20 cellular contexts compared by ENCODE assay signal in the genomic region with DNA sequence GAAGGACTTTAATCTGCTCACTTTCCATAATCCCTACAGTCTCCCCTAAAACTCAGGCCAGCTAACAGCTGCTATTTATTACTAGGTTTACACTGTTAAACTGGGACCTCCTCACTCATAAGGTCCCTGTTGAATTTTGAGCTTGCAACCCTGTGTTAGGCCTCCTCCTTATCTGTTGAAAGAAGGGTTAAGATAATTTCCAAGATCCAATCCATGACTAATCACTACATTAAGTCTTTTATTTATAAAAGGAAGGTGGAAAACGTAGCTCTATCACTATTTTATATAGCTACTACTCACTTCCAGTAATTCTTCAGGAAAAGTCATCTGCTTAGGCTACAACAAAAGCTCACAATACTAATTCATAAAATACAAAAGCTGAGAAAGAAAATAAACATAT.
"Had no signal": no experiment of that assay in that cellular context is flagged by ENCODE, and none has a peak within 500 bp of the region (broad histone marks: within the 10 kb centered on the region; RNA-seq: fewer than 3 reads in every experiment).

No MANE protein-coding gene starts in this region.

- H3K4me3 ChIP-seq: esophagus muscularis mucosa, gastrocnemius medialis, left ventricle myocardium inferior, psoas muscle, testis, upper lobe of right lung had no signal

- H3K27ac Mint-ChIP-seq: activated CD8-positive, alpha-beta memory T cell treated with anti-CD3 and anti-CD28 coated beads, Interleukin-2, amount 10 ng/mL, durations not matched to agents 7 days and 5 days; activated naive CD8-positive, alpha-beta T cell; activated T-cell treated with anti-CD3 and anti-CD28 coated beads, Interleukin-2, amount 50 U/mL, for 24 hours; memory B cell; nephron progenitor cell had no signal

- H3K9me3 Mint-ChIP-seq: activated T-cell treated with anti-CD3 and anti-CD28 coated beads, Interleukin-2, amount 50 U/mL, for 24 hours; memory B cell; nephron progenitor cell had no signal

- H3K27me3 ChIP-seq: esophagus muscularis mucosa, gastrocnemius medialis, testis, upper lobe of right lung had no signal

- ATAC-seq: activated CD4-positive, CD25-positive, alpha-beta regulatory T cell treated with anti-CD3 and anti-CD28 coated beads, Interleukin-2, amount 50 U/mL, for 24 hours; activated CD8-positive, alpha-beta memory T cell treated with anti-CD3 and anti-CD28 coated beads, Interleukin-2, amount 10 ng/mL, durations not matched to agents 7 days and 5 days; gastrocnemius medialis; psoas muscle; sciatic nerve; stimulated activated naive CD8-positive, alpha-beta T cell treated with anti-CD3 and anti-CD28 coated beads, Interleukin-15, Interleukin-2, amounts not matched to agents 100 U/mL and 50 U/mL, for 24 hours; upper lobe of right lung had no signal

- H3K36me3 ChIP-seq: esophagus muscularis mucosa, gastrocnemius medialis, left ventricle myocardium inferior, upper lobe of right lung had no signal

- DNase-seq: activated CD4-positive, alpha-beta T cell treated with anti-CD3 and anti-CD28 coated beads, Interleukin-2, amount 50 U/mL, for 4 hours; activated CD8-positive, alpha-beta memory T cell treated with anti-CD3 and anti-CD28 coated beads, Interleukin-2, amount 10 ng/mL, durations not matched to agents 7 days and 5 days; activated gamma-delta T cell; activated T-cell treated with anti-CD3 and anti-CD28 coated beads, Interleukin-2, amount 50 U/mL, for 24 hours; gastrocnemius medialis; kidney; left ventricle myocardium inferior; nephron progenitor cell; psoas muscle; stimulated activated CD4-positive, alpha-beta T cell treated with anti-CD3 and anti-CD28 coated beads, Interleukin-4, amount 100 ng/mL, for 1 hour; stimulated activated CD8-positive, alpha-beta memory T cell treated with anti-CD3 and anti-CD28 coated beads, Interleukin-4, amount 100 ng/mL, for 48 hours; stimulated activated naive CD8-positive, alpha-beta T cell treated with anti-CD3 and anti-CD28 coated beads, Interleukin-15, Interleukin-2, amounts not matched to agents 100 U/mL and 50 U/mL, for 24 hours; T-helper 2 cell; testis; upper lobe of right lung had no signal

- H3K4me1 Mint-ChIP-seq: memory B cell had no signal

- H3K9me3 ChIP-seq: esophagus muscularis mucosa, gastrocnemius medialis, left ventricle myocardium inferior, psoas muscle, testis, upper lobe of right lung had no signal

- H3K27ac ChIP-seq: esophagus muscularis mucosa, gastrocnemius medialis, left ventricle myocardium inferior, psoas muscle, testis, upper lobe of right lung had no signal

- H3K4me1 ChIP-seq: psoas muscle, testis, upper lobe of right lung had no signal

- H3K4me3 Mint-ChIP-seq: activated CD8-positive, alpha-beta memory T cell treated with anti-CD3 and anti-CD28 coated beads, Interleukin-2, amount 10 ng/mL, durations not matched to agents 7 days and 5 days; activated naive CD8-positive, alpha-beta T cell; activated T-cell treated with anti-CD3 and anti-CD28 coated beads, Interleukin-2, amount 50 U/mL, for 24 hours; memory B cell; nephron progenitor cell had no signal

- H3K27me3 Mint-ChIP-seq: memory B cell had no signal

- H3K36me3 Mint-ChIP-seq: activated CD8-positive, alpha-beta memory T cell treated with anti-CD3 and anti-CD28 coated beads, Interleukin-2, amount 10 ng/mL, durations not matched to agents 7 days and 5 days had no signal
